Comparison of ENCODE assay signal across 7 cellular contexts in the genomic region with DNA sequence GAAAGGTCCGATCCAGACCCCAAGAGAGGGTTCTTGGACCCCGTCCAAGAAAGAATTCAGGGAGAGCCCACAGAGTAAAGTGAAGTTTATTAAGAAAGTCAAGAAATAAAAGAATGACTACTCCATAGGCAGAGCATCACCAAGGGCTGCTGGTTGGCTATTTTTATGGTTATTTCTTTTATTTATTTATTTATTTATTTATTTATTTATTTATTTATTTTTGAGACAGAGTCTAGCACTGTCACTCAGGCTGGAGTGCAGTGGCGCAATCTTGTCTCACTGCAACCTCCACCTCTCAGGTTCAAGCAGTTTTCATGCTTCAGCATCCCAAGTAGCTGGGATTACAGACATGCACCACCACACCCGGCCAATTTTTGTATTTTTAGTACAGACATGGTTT. TPM values are rescaled to one million over a fixed set of nuclear protein-coding genes. Genes with fewer than 3 reads are reported as not detected.
"Had no signal": no experiment of that assay in that cellular context is flagged by ENCODE, and none has a peak within 500 bp of the region (broad histone marks: within the 10 kb centered on the region; RNA-seq: fewer than 3 reads in every experiment).

No MANE protein-coding gene starts in this region.

RNA-seq across cellular contexts. Expression of a gene that starts 9.7 kb away (rescaled TPM):
- total RNA-seq: RPMI7951 had no signal

RNA-seq across cellular contexts. Expression of a gene that starts 31.4 kb away (rescaled TPM):
- total RNA-seq: OCI-LY7, PC-9, Peyer's patch, RPMI7951, SJCRH30, SJSA1 had no signal
- polyA plus RNA-seq: SK-N-SH had no signal
